Comparison of ENCODE assay signal across 1 cellular context in genomic region chr9:129617167-129617566, GRCh38.
A peak's percentile ranks its signal among the peaks of the same experiment; 100 is the strongest.
TF ChIP-seq lines count a peak whose summit lies in the region.

No MANE protein-coding gene starts in this region.

TF ChIP-seq in IMR-90, 13 proteins besides CTCF, POLR2A, EP300 and RAD21 (continued from another document):
- TF ChIP-seq CHD1 (IDR thresholded peaks at IDR 0.05; ENCODE audit: low read depth, low read length) = no peak
- TF ChIP-seq SMC3 (IDR thresholded peaks at IDR 0.05; ENCODE audit: low read depth, low read length) = peak; percentile 51; the same call in 1 of the 2 replicates
- peak; percentile 65 for TF ChIP-seq RCOR1 (IDR thresholded peaks at IDR 0.05; ENCODE audit: insufficient replicate concordance, low read length)
- TF ChIP-seq MAZ (IDR thresholded peaks at IDR 0.05; ENCODE audit: borderline replicate concordance, low read depth, low read length) = 0 out of 2 replicates have a peak, but pooled peaks have one; percentile 34
